Comparison of ENCODE assay signal across 8 cellular contexts in genomic region chr4:41257257-41257900, GRCh38. TPM values are rescaled to one million over a fixed set of nuclear protein-coding genes. Genes with fewer than 3 reads are reported as not detected.
DNase-seq lines count a peak whose midpoint lies in the region; ATAC-seq and TF ChIP-seq lines count a peak whose summit lies in the region.

No MANE protein-coding gene starts in this region.

- DNase-seq in DMS153 (lab: John Stamatoyannopoulos, UW): peak; percentile 17
- no peak for DNase-seq in DMS153 treated with DMSO at 0.1 percent for 48 hours (lab: John Stamatoyannopoulos, UW; ENCODE audit: unreplicated experiment)
- DNase-seq in NCI-H2196 (lab: John Stamatoyannopoulos, UW; ENCODE audit: unreplicated experiment): peak; percentile 78
- DNase-seq in activated naive CD8-positive, alpha-beta T cell treated with anti-CD3 and anti-CD28 coated beads, Interleukin-2, amount 50 U/mL, for 24 hours: peak; percentile 31
- DNase-seq in heart right ventricle: peak; percentile 9 to 42
- peak; percentile 19 for DNase-seq in pons (ENCODE audit: low spot score)
- DNase-seq in 8988T: no peak

- H3K4me3 ChIP-seq in heart right ventricle: peak overlapping the region; percentile 16 to 62 (median 58)

- H3K9me3 Mint-ChIP-seq in activated naive CD8-positive, alpha-beta T cell treated with anti-CD3 and anti-CD28 coated beads, Interleukin-2, amount 50 U/mL, for 24 hours: no peaks in the 10 kb centered on the region

- ATAC-seq in HG02642 (IDR thresholded peaks at IDR 0.05; ENCODE audit: poor library complexity, unreplicated experiment) (peak; percentile 74), heart right ventricle (peak; percentile 63 to 83 (median 72))
- peak; percentile 68 for ATAC-seq in activated naive CD8-positive, alpha-beta T cell treated with anti-CD3 and anti-CD28 coated beads, Interleukin-2, amount 50 U/mL, for 24 hours

- H3K36me3 Mint-ChIP-seq in activated naive CD8-positive, alpha-beta T cell treated with anti-CD3 and anti-CD28 coated beads, Interleukin-2, amount 50 U/mL, for 24 hours (ENCODE audit: low read depth): no peaks in the 10 kb centered on the region

- H3K27ac ChIP-seq in heart right ventricle: no peak overlapping the region

- peaks cover 0 to 8% (median 0%) of the 10 kb centered on the region in 9 donors for H3K36me3 ChIP-seq in heart right ventricle

- 2% methylated on average over 64 to 69 of the region's 69 CpGs for WGBS in heart right ventricle, 2 donors

- peaks cover 14% of the 10 kb centered on the region for H3K4me1 Mint-ChIP-seq in activated naive CD8-positive, alpha-beta T cell treated with anti-CD3 and anti-CD28 coated beads, Interleukin-2, amount 50 U/mL, for 24 hours

- H3K4me1 ChIP-seq in heart right ventricle: peaks cover 8 to 21% (median 16%) of the 10 kb centered on the region in 9 donors

- H3K27ac Mint-ChIP-seq in activated naive CD8-positive, alpha-beta T cell treated with anti-CD3 and anti-CD28 coated beads, Interleukin-2, amount 50 U/mL, for 24 hours: no peak overlapping the region

- H3K27me3 ChIP-seq in heart right ventricle: peaks cover 0 to 63% (median 20%) of the 10 kb centered on the region in 7 donors

- H3K27me3 Mint-ChIP-seq in activated naive CD8-positive, alpha-beta T cell treated with anti-CD3 and anti-CD28 coated beads, Interleukin-2, amount 50 U/mL, for 24 hours: peaks cover 51% of the 10 kb centered on the region

- intact Hi-C loops in heart right ventricle (cut with DNase I): loop anchor here in 2 of 10 donors (10.0 kb wide), 1 partner anchor 627 kb away; no protein-coding TSS in a partner anchor

- H3K9me3 ChIP-seq in heart right ventricle: no peaks in the 10 kb centered on the region

- H3K4me3 Mint-ChIP-seq in activated naive CD8-positive, alpha-beta T cell treated with anti-CD3 and anti-CD28 coated beads, Interleukin-2, amount 50 U/mL, for 24 hours: peak overlapping the region; percentile 69

- TF ChIP-seq CTCF in heart right ventricle (IDR thresholded peaks at IDR 0.05): peak in 1 of 9 donors; percentile 11

RNA-seq across cellular contexts. Expression of gene UCHL1, which starts 0.7 kb away (rescaled TPM):
- total RNA-seq in heart right ventricle: 10 to 100 TPM in 6 of 10 donors, 1 to 10 TPM in 4; 3.2 to 75.9 (median 12.1) TPM
- 1 to 10 TPM; 7.8 to 8.5 TPM for polyA plus RNA-seq in heart right ventricle

RNA-seq across cellular contexts. Expression of gene APBB2, which starts 43.0 kb away (rescaled TPM):
- 10 to 100 TPM; 22.3 to 35.4 (median 27.8) TPM for total RNA-seq in heart right ventricle
- polyA plus RNA-seq in heart right ventricle: 10 to 100 TPM in 1 of 2 donors, 1 to 10 TPM in 1; 5.2 to 12.0 TPM

Comparison
In these comparisons a context has a peak if more than half of its experiments do, and no peak if none do; other contexts are left out.
1. DNase-seq: peak in DMS153 (single experiment), NCI-H2196 (single experiment), activated naive CD8-positive, alpha-beta T cell treated with anti-CD3 and anti-CD28 coated beads, Interleukin-2, amount 50 U/mL, for 24 hours (single experiment), heart right ventricle (2 of 2) and pons (single experiment); none in DMS153 treated with DMSO at 0.1 percent for 48 hours (single experiment) and 8988T (single experiment).
2. Peak in every context shown above with its lines, with median percentiles within 50 percentile points of each other: ATAC-seq.